1 cellular context compared by ENCODE assay signal in the genomic region with DNA sequence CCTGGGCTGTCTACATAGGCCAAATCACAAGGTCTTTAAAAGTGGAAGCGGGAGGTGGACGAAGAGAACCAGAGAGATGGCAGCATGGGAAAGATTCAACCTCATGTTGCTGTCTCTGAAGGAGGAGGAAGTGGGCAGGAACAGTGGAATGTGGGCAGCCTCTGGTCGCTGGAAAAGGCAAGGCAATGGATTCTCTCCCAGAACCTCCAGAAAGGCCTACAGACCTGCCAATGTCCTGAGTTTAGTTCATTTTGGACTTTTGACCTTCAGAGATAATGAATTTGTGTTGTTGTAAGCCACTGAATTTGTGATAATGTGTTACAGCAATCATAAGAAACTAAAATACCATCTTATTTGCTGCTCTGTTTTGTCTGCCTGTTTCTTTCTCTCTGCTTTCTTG.
TF ChIP-seq lines count a peak whose summit lies in the region.

No MANE protein-coding gene starts in this region.

TF ChIP-seq in H1, 55 proteins besides CTCF, POLR2A, EP300 and RAD21:
- TF ChIP-seq TBP (IDR thresholded peaks at IDR 0.05; ENCODE audit: low read depth, low read length): no peak
- no peak for TF ChIP-seq ZNF274 (IDR thresholded peaks at IDR 0.05; ENCODE audit: borderline replicate concordance, extremely low read depth, low read length)
- TF ChIP-seq CHD2 (IDR thresholded peaks at IDR 0.05; ENCODE audit: low read length): no peak
- TF ChIP-seq BRCA1 (IDR thresholded peaks at IDR 0.05; ENCODE audit: low read depth, low read length): no peak
- TF ChIP-seq SP1 (IDR thresholded peaks at IDR 0.05; ENCODE audit: low read depth, low read length): no peak
- no peak for TF ChIP-seq PHF8 (conservative IDR thresholded peaks at IDR 0.05; ENCODE audit: low read depth, low read length)
- TF ChIP-seq RXRA (IDR thresholded peaks at IDR 0.05; ENCODE audit: insufficient read depth, low read depth, low read length): no peak
- TF ChIP-seq SIX5 (IDR thresholded peaks at IDR 0.05; ENCODE audit: low read depth, low read length): no peak
- TF ChIP-seq SIRT6 (IDR thresholded peaks at IDR 0.05; ENCODE audit: low read length): no peak
- TF ChIP-seq HDAC2 (IDR thresholded peaks at IDR 0.05; ENCODE audit: borderline replicate concordance in 1 of 2, low read depth in 2 of 2, low read length in 2 of 2): no peak
- no peak for TF ChIP-seq TAF1 (IDR thresholded peaks at IDR 0.05; ENCODE audit: low read depth, low read length)
